Comparison of ENCODE assay signal across 1 cellular context in genomic region chr12:124631681-124632080, GRCh38.
TF ChIP-seq lines count a peak whose summit lies in the region.

No MANE protein-coding gene starts in this region.

TF ChIP-seq in K562, 482 proteins besides CTCF, POLR2A, EP300 and RAD21 (continued from another document):
- TF ChIP-seq, protein P1, sequence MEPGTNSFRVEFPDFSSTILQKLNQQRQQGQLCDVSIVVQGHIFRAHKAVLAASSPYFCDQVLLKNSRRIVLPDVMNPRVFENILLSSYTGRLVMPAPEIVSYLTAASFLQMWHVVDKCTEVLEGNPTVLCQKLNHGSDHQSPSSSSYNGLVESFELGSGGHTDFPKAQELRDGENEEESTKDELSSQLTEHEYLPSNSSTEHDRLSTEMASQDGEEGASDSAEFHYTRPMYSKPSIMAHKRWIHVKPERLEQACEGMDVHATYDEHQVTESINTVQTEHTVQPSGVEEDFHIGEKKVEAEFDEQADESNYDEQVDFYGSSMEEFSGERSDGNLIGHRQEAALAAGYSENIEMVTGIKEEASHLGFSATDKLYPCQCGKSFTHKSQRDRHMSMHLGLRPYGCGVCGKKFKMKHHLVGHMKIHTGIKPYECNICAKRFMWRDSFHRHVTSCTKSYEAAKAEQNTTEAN (CRISPR knock-in tag; IDR thresholded peaks at IDR 0.05) = no peak
- TF ChIP-seq MBD1 (CRISPR knock-in tag; IDR thresholded peaks at IDR 0.05) = no peak
- no peak for TF ChIP-seq ZNF589 (CRISPR knock-in tag; IDR thresholded peaks at IDR 0.05; ENCODE audit: low read depth)
- TF ChIP-seq PCBP1 (IDR thresholded peaks at IDR 0.05; ENCODE audit: low read depth, low read length, poor library complexity, severe bottlenecking) = no peak
- no peak for TF ChIP-seq ZNF165 (CRISPR knock-in tag; IDR thresholded peaks at IDR 0.05; ENCODE audit: borderline replicate concordance)
- TF ChIP-seq KAT8 (IDR thresholded peaks at IDR 0.05; ENCODE audit: low read depth) = no peak
- no peak for TF ChIP-seq ETV6 (IDR thresholded peaks at IDR 0.05; ENCODE audit: borderline replicate concordance in 1 of 2, low read depth in 2 of 2, low read length in 1 of 2)
- no peak for TF ChIP-seq ETV6 (CRISPR knock-in tag; IDR thresholded peaks at IDR 0.05; ENCODE audit: borderline replicate concordance)
- TF ChIP-seq, protein P2, sequence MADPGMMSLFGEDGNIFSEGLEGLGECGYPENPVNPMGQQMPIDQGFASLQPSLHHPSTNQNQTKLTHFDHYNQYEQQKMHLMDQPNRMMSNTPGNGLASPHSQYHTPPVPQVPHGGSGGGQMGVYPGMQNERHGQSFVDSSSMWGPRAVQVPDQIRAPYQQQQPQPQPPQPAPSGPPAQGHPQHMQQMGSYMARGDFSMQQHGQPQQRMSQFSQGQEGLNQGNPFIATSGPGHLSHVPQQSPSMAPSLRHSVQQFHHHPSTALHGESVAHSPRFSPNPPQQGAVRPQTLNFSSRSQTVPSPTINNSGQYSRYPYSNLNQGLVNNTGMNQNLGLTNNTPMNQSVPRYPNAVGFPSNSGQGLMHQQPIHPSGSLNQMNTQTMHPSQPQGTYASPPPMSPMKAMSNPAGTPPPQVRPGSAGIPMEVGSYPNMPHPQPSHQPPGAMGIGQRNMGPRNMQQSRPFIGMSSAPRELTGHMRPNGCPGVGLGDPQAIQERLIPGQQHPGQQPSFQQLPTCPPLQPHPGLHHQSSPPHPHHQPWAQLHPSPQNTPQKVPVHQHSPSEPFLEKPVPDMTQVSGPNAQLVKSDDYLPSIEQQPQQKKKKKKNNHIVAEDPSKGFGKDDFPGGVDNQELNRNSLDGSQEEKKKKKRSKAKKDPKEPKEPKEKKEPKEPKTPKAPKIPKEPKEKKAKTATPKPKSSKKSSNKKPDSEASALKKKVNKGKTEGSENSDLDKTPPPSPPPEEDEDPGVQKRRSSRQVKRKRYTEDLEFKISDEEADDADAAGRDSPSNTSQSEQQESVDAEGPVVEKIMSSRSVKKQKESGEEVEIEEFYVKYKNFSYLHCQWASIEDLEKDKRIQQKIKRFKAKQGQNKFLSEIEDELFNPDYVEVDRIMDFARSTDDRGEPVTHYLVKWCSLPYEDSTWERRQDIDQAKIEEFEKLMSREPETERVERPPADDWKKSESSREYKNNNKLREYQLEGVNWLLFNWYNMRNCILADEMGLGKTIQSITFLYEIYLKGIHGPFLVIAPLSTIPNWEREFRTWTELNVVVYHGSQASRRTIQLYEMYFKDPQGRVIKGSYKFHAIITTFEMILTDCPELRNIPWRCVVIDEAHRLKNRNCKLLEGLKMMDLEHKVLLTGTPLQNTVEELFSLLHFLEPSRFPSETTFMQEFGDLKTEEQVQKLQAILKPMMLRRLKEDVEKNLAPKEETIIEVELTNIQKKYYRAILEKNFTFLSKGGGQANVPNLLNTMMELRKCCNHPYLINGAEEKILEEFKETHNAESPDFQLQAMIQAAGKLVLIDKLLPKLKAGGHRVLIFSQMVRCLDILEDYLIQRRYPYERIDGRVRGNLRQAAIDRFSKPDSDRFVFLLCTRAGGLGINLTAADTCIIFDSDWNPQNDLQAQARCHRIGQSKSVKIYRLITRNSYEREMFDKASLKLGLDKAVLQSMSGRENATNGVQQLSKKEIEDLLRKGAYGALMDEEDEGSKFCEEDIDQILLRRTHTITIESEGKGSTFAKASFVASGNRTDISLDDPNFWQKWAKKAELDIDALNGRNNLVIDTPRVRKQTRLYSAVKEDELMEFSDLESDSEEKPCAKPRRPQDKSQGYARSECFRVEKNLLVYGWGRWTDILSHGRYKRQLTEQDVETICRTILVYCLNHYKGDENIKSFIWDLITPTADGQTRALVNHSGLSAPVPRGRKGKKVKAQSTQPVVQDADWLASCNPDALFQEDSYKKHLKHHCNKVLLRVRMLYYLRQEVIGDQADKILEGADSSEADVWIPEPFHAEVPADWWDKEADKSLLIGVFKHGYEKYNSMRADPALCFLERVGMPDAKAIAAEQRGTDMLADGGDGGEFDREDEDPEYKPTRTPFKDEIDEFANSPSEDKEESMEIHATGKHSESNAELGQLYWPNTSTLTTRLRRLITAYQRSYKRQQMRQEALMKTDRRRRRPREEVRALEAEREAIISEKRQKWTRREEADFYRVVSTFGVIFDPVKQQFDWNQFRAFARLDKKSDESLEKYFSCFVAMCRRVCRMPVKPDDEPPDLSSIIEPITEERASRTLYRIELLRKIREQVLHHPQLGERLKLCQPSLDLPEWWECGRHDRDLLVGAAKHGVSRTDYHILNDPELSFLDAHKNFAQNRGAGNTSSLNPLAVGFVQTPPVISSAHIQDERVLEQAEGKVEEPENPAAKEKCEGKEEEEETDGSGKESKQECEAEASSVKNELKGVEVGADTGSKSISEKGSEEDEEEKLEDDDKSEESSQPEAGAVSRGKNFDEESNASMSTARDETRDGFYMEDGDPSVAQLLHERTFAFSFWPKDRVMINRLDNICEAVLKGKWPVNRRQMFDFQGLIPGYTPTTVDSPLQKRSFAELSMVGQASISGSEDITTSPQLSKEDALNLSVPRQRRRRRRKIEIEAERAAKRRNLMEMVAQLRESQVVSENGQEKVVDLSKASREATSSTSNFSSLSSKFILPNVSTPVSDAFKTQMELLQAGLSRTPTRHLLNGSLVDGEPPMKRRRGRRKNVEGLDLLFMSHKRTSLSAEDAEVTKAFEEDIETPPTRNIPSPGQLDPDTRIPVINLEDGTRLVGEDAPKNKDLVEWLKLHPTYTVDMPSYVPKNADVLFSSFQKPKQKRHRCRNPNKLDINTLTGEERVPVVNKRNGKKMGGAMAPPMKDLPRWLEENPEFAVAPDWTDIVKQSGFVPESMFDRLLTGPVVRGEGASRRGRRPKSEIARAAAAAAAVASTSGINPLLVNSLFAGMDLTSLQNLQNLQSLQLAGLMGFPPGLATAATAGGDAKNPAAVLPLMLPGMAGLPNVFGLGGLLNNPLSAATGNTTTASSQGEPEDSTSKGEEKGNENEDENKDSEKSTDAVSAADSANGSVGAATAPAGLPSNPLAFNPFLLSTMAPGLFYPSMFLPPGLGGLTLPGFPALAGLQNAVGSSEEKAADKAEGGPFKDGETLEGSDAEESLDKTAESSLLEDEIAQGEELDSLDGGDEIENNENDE (IDR thresholded peaks at IDR 0.05; ENCODE audit: low read depth, low read length) = no peak
